Comparison of ENCODE assay signal across 29 cellular contexts in genomic region chr5:106241409-106241808, GRCh38.
A peak's percentile ranks its signal among the peaks of the same experiment; 100 is the strongest.
DNase-seq lines count a peak whose midpoint lies in the region; ATAC-seq, FAIRE-seq and TF ChIP-seq lines count a peak whose summit lies in the region.
"Had no signal": no experiment of that assay in that cellular context is flagged by ENCODE, and none has a peak within 500 bp of the region (broad histone marks: within the 10 kb centered on the region; RNA-seq: fewer than 3 reads in every experiment).

No MANE protein-coding gene starts in this region.

- TF ChIP-seq POLR2A in A549 (IDR thresholded peaks at IDR 0.05; ENCODE audit: low read length), result no peak

- FAIRE-seq in A549 (lab: Jason Lieb, UNC), result peak; percentile 43
- FAIRE-seq: pancreas had no signal

- CTCF ChIA-PET in A549 (lab: Yijun Ruan, JAX), result no interaction called here

- TF ChIP-seq RAD21 in A549 (conservative IDR thresholded peaks at IDR 0.05 in 1 of 2, IDR thresholded peaks at IDR 0.05 in 1 of 2), result no peak

- ATAC-seq in A549 (no peak), GM19023 (IDR thresholded peaks at IDR 0.05; ENCODE audit: unreplicated experiment) (no peak)
- ATAC-seq: foreskin keratinocyte, HCT116, heart right ventricle, left cardiac atrium, pancreas had no signal

- no peaks in the 10 kb centered on the region for H3K27me3 ChIP-seq in dorsolateral prefrontal cortex
- H3K27me3 ChIP-seq: BLaER1, foreskin keratinocyte, heart right ventricle, pancreas, right atrium auricular region, transverse colon had no signal

- intact Hi-C loops in dorsolateral prefrontal cortex (cut with DNase I), result no loop called here

- no peak overlapping the region for H3K4me3 ChIP-seq in A549
- H3K4me3 ChIP-seq in fibroblast of villous mesenchyme (ENCODE audit: low read depth, low read length), result no peak overlapping the region
- H3K4me3 ChIP-seq in dorsolateral prefrontal cortex, result no peak overlapping the region
- H3K4me3 ChIP-seq: BLaER1, heart right ventricle, pancreas, right atrium auricular region, transverse colon had no signal

- H3K4me2 ChIP-seq in A549, result no peak overlapping the region
- H3K4me2 ChIP-seq: BLaER1 had no signal

- POLR2A ChIA-PET in A549 (lab: Yijun Ruan, JAX), result no interaction called here

- TF ChIP-seq EP300 in A549 (IDR thresholded peaks at IDR 0.05), result no peak

- H3K4me1 ChIP-seq in A549, result no peaks in the 10 kb centered on the region
- H3K4me1 ChIP-seq: BLaER1, foreskin keratinocyte, heart right ventricle, pancreas, right atrium auricular region, transverse colon had no signal

- DNase-seq in A549 (ENCODE audit: low read depth in 1 of 2, low spot score in 1 of 2) (no peak), HT-29 (ENCODE audit: low spot score) (peak; percentile 52), amniotic epithelial cell (ENCODE audit: low read depth) (peak; percentile 52), fibroblast of villous mesenchyme (ENCODE audit: low read depth) (peak; percentile 0), epidermal melanocyte (ENCODE audit: insufficient read length, low spot score) (no peak), dorsolateral prefrontal cortex (no peak)
- DNase-seq: activated CD4-positive, alpha-beta T cell treated with anti-CD3 and anti-CD28 coated beads for 4 hours; activated CD8-positive, alpha-beta memory T cell treated with anti-CD3 and anti-CD28 coated beads for 24 hours; activated effector memory CD4-positive, alpha-beta T cell treated with anti-CD3 and anti-CD28 coated beads, Interleukin-2, amount 50 U/mL, for 16 hours; activated naive CD8-positive, alpha-beta T cell treated with anti-CD3 and anti-CD28 coated beads for 36 hours; activated T-cell treated with anti-CD3 and anti-CD28 coated beads, Interleukin-2, amount 50 U/mL, for 1 hour; DMS79 treated with DMSO at 0.1 percent for 48 hours; erythroblast; heart right ventricle; Kasumi-1; left cardiac atrium; mammary epithelial cell; NCI-H187 treated with DMSO at 0.1 percent for 48 hours; NCI-H526 treated with DMSO at 0.1 percent for 48 hours; nephron progenitor cell; pancreas; RPMI8226; stimulated activated CD4-positive, alpha-beta T cell treated with anti-CD3 and anti-CD28 coated beads, Interleukin-2, amount 100 ng/mL, for 48 hours; transverse colon had no signal

- H3K9me3 ChIP-seq in A549, result no peaks in the 10 kb centered on the region
- H3K9me3 ChIP-seq: pancreas, right atrium auricular region, transverse colon had no signal

- TF ChIP-seq CTCF in A549 (IDR thresholded peaks at IDR 0.05), result no peak
- TF ChIP-seq CTCF in fibroblast of villous mesenchyme (IDR thresholded peaks at IDR 0.05; ENCODE audit: insufficient read depth, low read depth, low read length), result no peak
- TF ChIP-seq CTCF in dorsolateral prefrontal cortex (IDR thresholded peaks at IDR 0.05 in 54 of 56, conservative IDR thresholded peaks at IDR 0.05 in 2 of 56; ENCODE audit: low read depth in 1 of 56, partially characterized antibody in 56 of 56), result no peak

- no peak overlapping the region for H3K27ac ChIP-seq in A549
- H3K27ac ChIP-seq in dorsolateral prefrontal cortex, result no peak overlapping the region
- H3K27ac ChIP-seq: BLaER1, foreskin keratinocyte, heart right ventricle, pancreas, right atrium auricular region, transverse colon had no signal

TF ChIP-seq in A549, 52 proteins besides CTCF, POLR2A, EP300 and RAD21:
- TF ChIP-seq, protein P1, sequence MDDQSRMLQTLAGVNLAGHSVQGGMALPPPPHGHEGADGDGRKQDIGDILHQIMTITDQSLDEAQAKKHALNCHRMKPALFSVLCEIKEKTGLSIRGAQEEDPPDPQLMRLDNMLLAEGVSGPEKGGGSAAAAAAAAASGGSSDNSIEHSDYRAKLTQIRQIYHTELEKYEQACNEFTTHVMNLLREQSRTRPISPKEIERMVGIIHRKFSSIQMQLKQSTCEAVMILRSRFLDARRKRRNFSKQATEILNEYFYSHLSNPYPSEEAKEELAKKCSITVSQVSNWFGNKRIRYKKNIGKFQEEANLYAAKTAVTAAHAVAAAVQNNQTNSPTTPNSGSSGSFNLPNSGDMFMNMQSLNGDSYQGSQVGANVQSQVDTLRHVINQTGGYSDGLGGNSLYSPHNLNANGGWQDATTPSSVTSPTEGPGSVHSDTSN (IDR thresholded peaks at IDR 0.05), result no peak
- TF ChIP-seq JUNB (IDR thresholded peaks at IDR 0.05) (0 out of 2 replicates have a peak, but pooled peaks have one; percentile 14), RNF2 (IDR thresholded peaks at IDR 0.05; ENCODE audit: borderline replicate concordance, low read depth) (no peak), GATA3 (IDR thresholded peaks at IDR 0.05; ENCODE audit: borderline replicate concordance) (peak; percentile 73), ZC3H11A (IDR thresholded peaks at IDR 0.05) (no peak), CHD4 (IDR thresholded peaks at IDR 0.05; ENCODE audit: borderline replicate concordance) (no peak), FOSL2 (IDR thresholded peaks at IDR 0.05) (no peak), FOSL2 (CRISPR knock-in tag; IDR thresholded peaks at IDR 0.05) (peak; percentile 71), FOSB (CRISPR knock-in tag; IDR thresholded peaks at IDR 0.05) (no peak), RCOR1 (IDR thresholded peaks at IDR 0.05; ENCODE audit: low read depth, low read length) (no peak), FOXS1 (CRISPR knock-in tag; IDR thresholded peaks at IDR 0.05) (no peak), MYC (IDR thresholded peaks at IDR 0.05; ENCODE audit: borderline replicate concordance, low read length) (no peak), ZNF302 (CRISPR knock-in tag; IDR thresholded peaks at IDR 0.05) (no peak), E2F6 (IDR thresholded peaks at IDR 0.05; ENCODE audit: borderline replicate concordance, low read depth) (no peak)
TF ChIP-seq in A549: peak in this region for 3.

Comparison
In these comparisons a context has a peak if more than half of its experiments do, and no peak if none do; other contexts are left out.
1. DNase-seq: peak in HT-29 (single experiment), amniotic epithelial cell (single experiment) and fibroblast of villous mesenchyme (single experiment); none in A549 (0 of 2), epidermal melanocyte (single experiment) and dorsolateral prefrontal cortex (0 of 10).